Comparison of ENCODE assay signal across 8 cellular contexts in genomic region chr1:179083031-179083345, GRCh38. TPM values are rescaled to one million over a fixed set of nuclear protein-coding genes. Genes with fewer than 3 reads are reported as not detected.
DNase-seq lines count a peak whose midpoint lies in the region; ATAC-seq, FAIRE-seq and TF ChIP-seq lines count a peak whose summit lies in the region.

No MANE protein-coding gene starts in this region.

- H3K36me3 ChIP-seq in muscle layer of duodenum (ENCODE audit: control insufficient read depth in 1 of 2, insufficient read depth in 2 of 2, low read length in 2 of 2) = peaks cover 12 to 15% of the 10 kb centered on the region in 2 donors

- H3K4me1 ChIP-seq in muscle layer of duodenum (ENCODE audit: control insufficient read depth in 1 of 2, insufficient read depth in 2 of 2, low read length in 2 of 2) = peaks cover 13 to 16% of the 10 kb centered on the region in 2 donors

- peak overlapping the region; percentile 40 for H3K27ac ChIP-seq in muscle layer of duodenum (ENCODE audit: low read length)

- peak overlapping the region; percentile 87 to 90 for H3K4me3 ChIP-seq in muscle layer of duodenum (ENCODE audit: low read depth in 1 of 2, low read length in 2 of 2)

- ATAC-seq in GM18511 (IDR thresholded peaks at IDR 0.05; ENCODE audit: unreplicated experiment) (no peak), HG03196 (IDR thresholded peaks at IDR 0.05; ENCODE audit: unreplicated experiment) (no peak)

- DNase-seq in GM12892 (ENCODE audit: insufficient read length) = no peak
- DNase-seq in NOMO-1 treated with dmso at 0.1 percent for 144 hours (lab: John Stamatoyannopoulos, UW; ENCODE audit: unreplicated experiment) = peak; percentile 10
- peak; percentile 24 for DNase-seq in central memory CD4-positive, alpha-beta T cell
- no peak for DNase-seq in dermis blood vessel endothelial cell
- DNase-seq in frontal cortex (ENCODE audit: low spot score in 2 of 2) = no peak

- H3K9me3 ChIP-seq in muscle layer of duodenum (ENCODE audit: control insufficient read depth in 1 of 2, low read length in 2 of 2) = no peaks in the 10 kb centered on the region

- 0 out of 2 replicates have a peak, but pooled peaks have one; percentile 17 for TF ChIP-seq POLR2A in GM12892 (IDR thresholded peaks at IDR 0.05; ENCODE audit: low read depth, low read length)

- FAIRE-seq in GM12892 (lab: Jason Lieb, UNC) (no peak), frontal cortex (lab: Jason Lieb, UNC) (no peak)

- H3K27me3 ChIP-seq in muscle layer of duodenum (ENCODE audit: low read depth, low read length) = no peaks in the 10 kb centered on the region

RNA-seq across cellular contexts. Expression of gene TOR3A, which starts 1.1 kb away (rescaled TPM):
- polyA plus RNA-seq in GM12892 (2012; ENCODE audit: missing spikeins) = 25.1 TPM
- total RNA-seq in dermis blood vessel endothelial cell (36.4 and 40.5 TPM in 2 replicates), frontal cortex (16.7 TPM)

RNA-seq across cellular contexts. Expression of gene FAM20B, which starts 57.3 kb away (rescaled TPM):
- polyA plus RNA-seq in GM12892 (2012; ENCODE audit: missing spikeins) = 11.4 TPM
- total RNA-seq in dermis blood vessel endothelial cell (27.4 and 45.2 TPM in 2 replicates), frontal cortex (48.9 TPM)

Comparison
In these comparisons a context has a peak if more than half of its experiments do, and no peak if none do; other contexts are left out.
1. DNase-seq: peak in NOMO-1 treated with dmso at 0.1 percent for 144 hours (single experiment) and central memory CD4-positive, alpha-beta T cell (single experiment); none in GM12892 (single experiment), dermis blood vessel endothelial cell (single experiment) and frontal cortex (0 of 2).